Comparison of ENCODE assay signal across 16 cellular contexts in genomic region chr15:32837935-32838334, GRCh38.
"Had no signal": no experiment of that assay in that cellular context is flagged by ENCODE, and none has a peak within 500 bp of the region (broad histone marks: within the 10 kb centered on the region; RNA-seq: fewer than 3 reads in every experiment).

No MANE protein-coding gene starts in this region.

- H3K27ac ChIP-seq: cardiac muscle cell, gastrocnemius medialis, left ventricle myocardium inferior, ovary, psoas muscle, upper lobe of right lung had no signal

- H3K36me3 ChIP-seq: cardiac muscle cell, gastrocnemius medialis, left ventricle myocardium inferior, ovary, upper lobe of right lung had no signal

- H3K9me3 Mint-ChIP-seq: activated T-helper 1 cell treated with anti-CD3 and anti-CD28 coated beads, Interleukin-12 subunit alpha, Interleukin-12 subunit beta, Interleukin-2, Interleukin-4 antibody, amounts not matched to agents 30 ng/mL and 10 ng/mL and 1 ng/mL, durations not matched to agents 14 hours and 24 hours and 36 hours had no signal

- H3K9me3 ChIP-seq: gastrocnemius medialis, left ventricle myocardium inferior, ovary, psoas muscle, upper lobe of right lung had no signal

- H3K4me1 ChIP-seq: gastrocnemius medialis, left ventricle myocardium inferior, psoas muscle had no signal

- H3K27ac Mint-ChIP-seq: activated naive CD8-positive, alpha-beta T cell; activated T-helper 1 cell treated with anti-CD3 and anti-CD28 coated beads, Interleukin-12 subunit alpha, Interleukin-12 subunit beta, Interleukin-2, Interleukin-4 antibody, amounts not matched to agents 30 ng/mL and 10 ng/mL and 1 ng/mL, durations not matched to agents 14 hours and 24 hours and 36 hours; stimulated activated memory B cell treated with anti-CD40 and anti-IgM and Interleukin-4, amounts not matched to agents 10 μg/mL and 1 μg/mL and 100 μg/mL, for 72 hours; T-helper 17 cell had no signal

- H3K4me3 ChIP-seq: cardiac muscle cell, gastrocnemius medialis, left ventricle myocardium inferior, ovary, psoas muscle, upper lobe of right lung had no signal

- H3K4me3 Mint-ChIP-seq: activated naive CD8-positive, alpha-beta T cell; activated T-helper 1 cell treated with anti-CD3 and anti-CD28 coated beads, Interleukin-12 subunit alpha, Interleukin-12 subunit beta, Interleukin-2, Interleukin-4 antibody, amounts not matched to agents 30 ng/mL and 10 ng/mL and 1 ng/mL, durations not matched to agents 14 hours and 24 hours and 36 hours; neural crest cell; stimulated activated memory B cell treated with anti-CD40 and anti-IgM and Interleukin-4, amounts not matched to agents 10 μg/mL and 1 μg/mL and 100 μg/mL, for 72 hours; T-helper 17 cell had no signal

- DNase-seq: activated CD4-positive, alpha-beta T cell treated with anti-CD3 and anti-CD28 coated beads, Interleukin-2, amount 50 U/mL, for 48 hours; activated T-cell treated with anti-CD3 and anti-CD28 coated beads for 4 hours; gastrocnemius medialis; left ventricle myocardium inferior; ovary; psoas muscle; right cardiac atrium; small intestine; stimulated activated CD4-positive, alpha-beta T cell treated with anti-CD3 and anti-CD28 coated beads, Interleukin-4, amount 100 ng/mL, for 4 hours; T-helper 17 cell; upper lobe of right lung had no signal

- H3K27me3 ChIP-seq: cardiac muscle cell, gastrocnemius medialis, ovary, upper lobe of right lung had no signal

- H3K36me3 Mint-ChIP-seq: activated naive CD8-positive, alpha-beta T cell; stimulated activated memory B cell treated with anti-CD40 and anti-IgM and Interleukin-4, amounts not matched to agents 10 μg/mL and 1 μg/mL and 100 μg/mL, for 72 hours had no signal
